Comparison of ENCODE assay signal across 1 cellular context in the genomic region with DNA sequence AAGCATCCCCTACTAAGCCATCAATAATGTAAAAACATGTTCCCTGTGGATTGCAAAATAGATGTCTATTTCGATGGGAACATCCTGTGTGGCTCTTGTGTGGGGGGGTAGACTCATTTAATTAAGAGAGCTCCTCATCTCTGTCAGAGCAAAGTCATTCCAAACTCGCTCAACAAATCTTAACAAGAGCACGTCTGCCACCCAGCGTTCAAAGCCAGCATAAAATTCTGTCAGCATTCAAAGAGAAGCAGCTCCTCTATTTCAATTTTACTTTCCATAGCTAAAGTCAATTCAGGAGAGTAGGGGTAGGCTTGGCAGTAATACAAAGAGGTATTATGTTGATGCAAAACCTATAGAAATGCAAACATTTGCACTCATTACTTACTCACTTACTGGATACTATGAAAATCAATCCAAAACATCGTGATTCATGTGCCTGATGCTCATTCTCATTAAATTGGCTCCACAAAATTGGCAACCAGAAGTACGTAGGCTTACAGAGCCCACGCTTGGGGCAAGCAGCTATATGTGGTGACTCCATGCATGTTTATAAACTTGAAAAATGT.
TF ChIP-seq lines count a peak whose summit lies in the region.

No MANE protein-coding gene starts in this region.

TF ChIP-seq in WTC11, 78 proteins besides CTCF, POLR2A, EP300 and RAD21 (continued from another document):
- TF ChIP-seq, protein P1, sequence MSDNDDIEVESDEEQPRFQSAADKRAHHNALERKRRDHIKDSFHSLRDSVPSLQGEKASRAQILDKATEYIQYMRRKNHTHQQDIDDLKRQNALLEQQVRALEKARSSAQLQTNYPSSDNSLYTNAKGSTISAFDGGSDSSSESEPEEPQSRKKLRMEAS (CRISPR knock-in tag; IDR thresholded peaks at IDR 0.05) = no peak
- TF ChIP-seq, protein P2, sequence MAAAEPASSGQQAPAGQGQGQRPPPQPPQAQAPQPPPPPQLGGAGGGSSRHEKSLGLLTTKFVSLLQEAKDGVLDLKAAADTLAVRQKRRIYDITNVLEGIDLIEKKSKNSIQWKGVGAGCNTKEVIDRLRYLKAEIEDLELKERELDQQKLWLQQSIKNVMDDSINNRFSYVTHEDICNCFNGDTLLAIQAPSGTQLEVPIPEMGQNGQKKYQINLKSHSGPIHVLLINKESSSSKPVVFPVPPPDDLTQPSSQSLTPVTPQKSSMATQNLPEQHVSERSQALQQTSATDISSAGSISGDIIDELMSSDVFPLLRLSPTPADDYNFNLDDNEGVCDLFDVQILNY (CRISPR knock-in tag; IDR thresholded peaks at IDR 0.05) = no peak
